22 cellular contexts compared by ENCODE assay signal in the genomic region with DNA sequence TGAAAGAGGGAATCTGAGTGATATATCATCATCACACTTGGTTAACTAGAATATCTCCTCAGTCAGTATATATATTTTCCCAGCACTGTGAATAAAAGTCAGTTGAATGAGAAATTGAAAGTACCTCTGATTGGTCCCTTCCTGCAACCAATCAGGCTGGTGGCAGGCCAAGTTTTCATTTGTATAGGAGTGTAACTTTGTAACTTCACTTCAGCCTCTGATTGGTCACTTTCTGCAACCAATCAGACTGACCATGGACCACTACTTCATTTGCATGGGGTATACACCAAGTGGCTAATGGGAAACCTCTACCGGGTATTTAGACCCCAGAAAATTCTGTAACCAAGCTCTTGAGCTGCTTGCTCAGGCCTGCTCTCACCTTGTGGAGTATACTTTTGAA.
A peak's percentile ranks its signal among the peaks of the same experiment; 100 is the strongest.
DNase-seq lines count a peak whose midpoint lies in the region; ATAC-seq and TF ChIP-seq lines count a peak whose summit lies in the region.
"Had no signal": no experiment of that assay in that cellular context is flagged by ENCODE, and none has a peak within 500 bp of the region (broad histone marks: within the 10 kb centered on the region; RNA-seq: fewer than 3 reads in every experiment).

No MANE protein-coding gene starts in this region.

- H3K9me3 Mint-ChIP-seq in T-helper 2 cell treated with Interferon-gamma antibody and Interleukin-4, amounts not matched to agents 5 μg/mL and 100 μg/mL, for 36 hours = peaks cover 9% of the 10 kb centered on the region
- H3K9me3 Mint-ChIP-seq: stimulated activated naive CD8-positive, alpha-beta T cell treated with anti-CD3 and anti-CD28 coated beads, Interleukin-15, amount 100 ng/mL, for 72 hours had no signal

- H3K27me3 Mint-ChIP-seq in T-helper 2 cell treated with Interferon-gamma antibody and Interleukin-4, amounts not matched to agents 5 μg/mL and 100 μg/mL, for 36 hours (ENCODE audit: low read depth) = no peaks in the 10 kb centered on the region
- H3K27me3 Mint-ChIP-seq: CD4-positive, alpha-beta memory T cell; naive thymus-derived CD4-positive, alpha-beta T cell; stimulated activated naive CD8-positive, alpha-beta T cell treated with anti-CD3 and anti-CD28 coated beads, Interleukin-15, amount 100 ng/mL, for 72 hours had no signal

- H4K20me1 ChIP-seq in DND-41 (ENCODE audit: insufficient read depth, low read length) = peaks cover 23% of the 10 kb centered on the region

- TF ChIP-seq CTCF in DND-41 (IDR thresholded peaks at IDR 0.05; ENCODE audit: borderline replicate concordance, extremely low read depth, low read length, poor library complexity, severe bottlenecking) (no peak), fibroblast of mammary gland (conservative IDR thresholded peaks at IDR 0.05; ENCODE audit: control insufficient read depth, insufficient read depth, low read depth, low read length) (no peak)

- DNase-seq in DND-41 (no peak), fibroblast of mammary gland (ENCODE audit: low read depth) (peak; percentile 15), NCI-H128 (lab: John Stamatoyannopoulos, UW; ENCODE audit: unreplicated experiment) (no peak)
- no peak for DNase-seq in T-helper 2 cell treated with Interferon-gamma antibody and Interleukin-4, amounts not matched to agents 5 μg/mL and 100 μg/mL, for 36 hours (ENCODE audit: low spot score)
- DNase-seq in effector CD4-positive, alpha-beta T cell = no peak
- DNase-seq: CD4-positive, alpha-beta memory T cell; dorsolateral prefrontal cortex; foreskin melanocyte; left ventricle myocardium inferior; naive thymus-derived CD4-positive, alpha-beta T cell; NCI-H1436; NCI-H524; right cardiac atrium; stimulated activated CD4-positive, alpha-beta T cell treated with anti-CD3 and anti-CD28 coated beads, Interleukin-12 subunit alpha, Interleukin-12 subunit beta, amount 100 ng/mL, for 4 hours; stimulated activated CD4-positive, alpha-beta T cell treated with anti-CD3 and anti-CD28 coated beads, Interleukin-4, amount 100 ng/mL, for 4 hours had no signal

- no peaks in the 10 kb centered on the region for H3K27me3 ChIP-seq in DND-41 (ENCODE audit: insufficient read depth, low read length, poor library complexity)

- H3K36me3 ChIP-seq in DND-41 (ENCODE audit: insufficient read depth, low read length) (peaks cover 29% of the 10 kb centered on the region), KOPT-K1 (ENCODE audit: insufficient read depth, low read length) (peaks cover 23% of the 10 kb centered on the region)
- H3K36me3 ChIP-seq: left ventricle myocardium inferior, tibial nerve had no signal

- H3K79me2 ChIP-seq in DND-41 (ENCODE audit: insufficient read depth, low read length) = peaks cover 31% of the 10 kb centered on the region

- peaks cover 22% of the 10 kb centered on the region for H3K4me1 Mint-ChIP-seq in T-helper 2 cell treated with Interferon-gamma antibody and Interleukin-4, amounts not matched to agents 5 μg/mL and 100 μg/mL, for 36 hours (ENCODE audit: low read depth)

- H3K9ac ChIP-seq in DND-41 (ENCODE audit: low read depth, low read length) = no peak overlapping the region
- H3K9ac ChIP-seq: parathyroid adenoma had no signal

- peak overlapping the region; percentile 54 for H3K27ac ChIP-seq in DND-41 (ENCODE audit: low read length)
- peak overlapping the region; percentile 18 for H3K27ac ChIP-seq in KOPT-K1 (ENCODE audit: low read depth, low read length, poor library complexity, severe bottlenecking)
- H3K27ac ChIP-seq: dorsolateral prefrontal cortex, left ventricle myocardium inferior, parathyroid adenoma, RWPE1, tibial nerve had no signal

- ATAC-seq in DND-41 (ENCODE audit: insufficient read depth, low read depth) (no peak), GM21360 (IDR thresholded peaks at IDR 0.05; ENCODE audit: unreplicated experiment) (no peak)
- ATAC-seq: GM12878; naive thymus-derived CD4-positive, alpha-beta T cell; right cardiac atrium; stimulated activated naive CD8-positive, alpha-beta T cell treated with anti-CD3 and anti-CD28 coated beads, Interleukin-15, amount 100 ng/mL, for 72 hours had no signal

- peak overlapping the region; percentile 72 for H3K27ac Mint-ChIP-seq in T-helper 2 cell treated with Interferon-gamma antibody and Interleukin-4, amounts not matched to agents 5 μg/mL and 100 μg/mL, for 36 hours

- H3K4me2 ChIP-seq in DND-41 (ENCODE audit: insufficient read depth, low read length) = peak overlapping the region; percentile 74; the same call in 1 of the 2 replicates

- H3K4me1 ChIP-seq in DND-41 (ENCODE audit: insufficient read depth, low read length) = peaks cover 41% of the 10 kb centered on the region
- H3K4me1 ChIP-seq: parathyroid adenoma had no signal

- H2AFZ ChIP-seq in DND-41 (ENCODE audit: low read depth, low read length) = peak overlapping the region; percentile 49; the same call in 1 of the 2 replicates
- H2AFZ ChIP-seq: parathyroid adenoma had no signal

- peak overlapping the region; percentile 98 for H3K4me3 Mint-ChIP-seq in T-helper 2 cell treated with Interferon-gamma antibody and Interleukin-4, amounts not matched to agents 5 μg/mL and 100 μg/mL, for 36 hours

- H3K4me3 ChIP-seq in DND-41 (ENCODE audit: low read depth in 1 of 2, low read length in 2 of 2) (no peak overlapping the region), fibroblast of mammary gland (ENCODE audit: control insufficient read depth, low read depth, low read length) (no peak overlapping the region)
- H3K4me3 ChIP-seq: dorsolateral prefrontal cortex, GM12878, left ventricle myocardium inferior, tibial nerve had no signal

- H3K9me3 ChIP-seq in DND-41 (ENCODE audit: insufficient read depth, low read length, severe bottlenecking) (no peaks in the 10 kb centered on the region), KOPT-K1 (ENCODE audit: insufficient read depth, low read length, poor library complexity, severe bottlenecking) (peaks cover 11% of the 10 kb centered on the region)
- H3K9me3 ChIP-seq: left ventricle myocardium inferior, tibial nerve had no signal

- H3K36me3 Mint-ChIP-seq in T-helper 2 cell treated with Interferon-gamma antibody and Interleukin-4, amounts not matched to agents 5 μg/mL and 100 μg/mL, for 36 hours (ENCODE audit: low read depth) = peaks cover 28% of the 10 kb centered on the region
